31 cellular contexts compared by ENCODE assay signal in genomic region chr5:66013906-66014305, GRCh38.
"Had no signal": no experiment of that assay in that cellular context is flagged by ENCODE, and none has a peak within 500 bp of the region (broad histone marks: within the 10 kb centered on the region; RNA-seq: fewer than 3 reads in every experiment).

No MANE protein-coding gene starts in this region.

- H3K9me3 ChIP-seq: adrenal gland, body of pancreas, breast epithelium had no signal

- H3K9me3 Mint-ChIP-seq: activated CD4-positive, alpha-beta memory T cell treated with anti-CD3 and anti-CD28 coated beads for 36 hours; activated T-cell treated with anti-CD3 and anti-CD28 coated beads, Interleukin-2, amount 50 U/mL, for 72 hours; activated T-helper 17 cell treated with anti-CD3 and anti-CD28 coated beads, Interleukin-2, amount 50 U/mL, for 72 hours; T-helper 2 cell treated with Interferon-gamma antibody and Interleukin-4, amounts not matched to agents 5 μg/mL and 100 μg/mL, for 36 hours; WTC11 had no signal

- ATAC-seq: activated CD4-positive, alpha-beta T cell treated with anti-CD3 and anti-CD28 coated beads for 36 hours; activated CD4-positive, CD25-positive, alpha-beta regulatory T cell treated with anti-CD3 and anti-CD28 coated beads, Interleukin-2, amount 50 U/mL, for 24 hours; activated CD8-positive, alpha-beta memory T cell treated with anti-CD3 and anti-CD28 coated beads, Interleukin-2, amount 10 ng/mL, durations not matched to agents 7 days and 5 days; activated T-cell treated with anti-CD3 and anti-CD28 coated beads, Interleukin-2, amount 50 U/mL, for 72 hours; activated T-helper 17 cell treated with anti-CD3 and anti-CD28 coated beads, Interleukin-2, amount 50 U/mL, for 72 hours; body of pancreas; Right ventricle myocardium inferior; WTC11 had no signal

- H3K27ac ChIP-seq: adrenal gland, body of pancreas, breast epithelium, PC-9, RWPE1 had no signal

- H3K27me3 Mint-ChIP-seq: activated CD4-positive, alpha-beta memory T cell treated with anti-CD3 and anti-CD28 coated beads for 36 hours; activated CD4-positive, alpha-beta T cell treated with anti-CD3 and anti-CD28 coated beads for 36 hours; activated CD8-positive, alpha-beta memory T cell treated with anti-CD3 and anti-CD28 coated beads, Interleukin-2, amount 10 ng/mL, durations not matched to agents 7 days and 5 days; activated naive CD8-positive, alpha-beta T cell treated with anti-CD3 and anti-CD28 coated beads, Interleukin-2, amount 10 ng/mL, durations not matched to agents 7 days and 5 days; activated T-helper 17 cell treated with anti-CD3 and anti-CD28 coated beads, Interleukin-2, amount 50 U/mL, for 72 hours had no signal

- H3K4me2 ChIP-seq: PC-9 had no signal

- H3K27me3 ChIP-seq: adrenal gland, body of pancreas, breast epithelium had no signal

- H3K27ac Mint-ChIP-seq: activated CD4-positive, alpha-beta memory T cell treated with anti-CD3 and anti-CD28 coated beads for 36 hours; activated CD4-positive, alpha-beta T cell treated with anti-CD3 and anti-CD28 coated beads for 36 hours; activated CD8-positive, alpha-beta memory T cell treated with anti-CD3 and anti-CD28 coated beads, Interleukin-2, amount 10 ng/mL, durations not matched to agents 7 days and 5 days; activated naive CD8-positive, alpha-beta T cell treated with anti-CD3 and anti-CD28 coated beads, Interleukin-2, amount 10 ng/mL, durations not matched to agents 7 days and 5 days; activated T-cell treated with anti-CD3 and anti-CD28 coated beads, Interleukin-2, amount 50 U/mL, for 72 hours; activated T-helper 17 cell treated with anti-CD3 and anti-CD28 coated beads, Interleukin-2, amount 50 U/mL, for 72 hours; T-helper 2 cell treated with Interferon-gamma antibody and Interleukin-4, amounts not matched to agents 5 μg/mL and 100 μg/mL, for 36 hours; WTC11 had no signal

- H2AFZ ChIP-seq: PC-9 had no signal

- DNase-seq: activated CD4-positive, alpha-beta memory T cell treated with anti-CD3 and anti-CD28 coated beads for 36 hours; activated CD4-positive, alpha-beta T cell treated with anti-CD3 and anti-CD28 coated beads for 36 hours; activated CD4-positive, alpha-beta T cell treated with anti-CD3 and anti-CD28 coated beads, Interleukin-2, amount 50 U/mL, for 1 hour; activated CD8-positive, alpha-beta memory T cell treated with anti-CD3 and anti-CD28 coated beads, Interleukin-2, amount 10 ng/mL, durations not matched to agents 7 days and 5 days; activated CD8-positive, alpha-beta memory T cell treated with anti-CD3 and anti-CD28 coated beads, Interleukin-2, amount 50 U/mL, for 48 hours; activated effector memory CD4-positive, alpha-beta T cell treated with anti-CD3 and anti-CD28 coated beads, Interleukin-2, amount 50 U/mL, for 16 hours; activated naive CD4-positive, alpha-beta T cell; activated naive CD4-positive, alpha-beta T cell treated with anti-CD3 and anti-CD28 coated beads, Interleukin-2, amount 50 U/mL, for 16 hours; activated naive CD8-positive, alpha-beta T cell treated with anti-CD3 and anti-CD28 coated beads, Interleukin-2, amount 10 ng/mL, durations not matched to agents 7 days and 5 days; activated T-cell treated with anti-CD3 and anti-CD28 coated beads, Interleukin-2, amount 50 U/mL, for 72 hours; adrenal gland; body of pancreas; Karpas-422; KBM-7; NCI-H1105; NCI-H1417 treated with DMSO at 0.1 percent for 48 hours; NCI-H2029; NCI-H510A; NCI-H526; NCI-H748 treated with DMSO at 0.1 percent for 48 hours; NK-92 treated with Interleukin-12 subunit alpha and Interleukin-12 subunit beta, amount 100 ng/mL, for 24 hours; PC-9; SIG-M5; SW 1271 had no signal

- H3K4me1 ChIP-seq: body of pancreas, breast epithelium had no signal

- H3K36me3 ChIP-seq: adrenal gland, breast epithelium had no signal

- H3K4me3 ChIP-seq: adrenal gland, body of pancreas, breast epithelium, PC-9 had no signal

- H3K4me3 Mint-ChIP-seq: activated CD4-positive, alpha-beta memory T cell treated with anti-CD3 and anti-CD28 coated beads for 36 hours; activated CD4-positive, alpha-beta T cell treated with anti-CD3 and anti-CD28 coated beads for 36 hours; activated CD8-positive, alpha-beta memory T cell treated with anti-CD3 and anti-CD28 coated beads, Interleukin-2, amount 10 ng/mL, durations not matched to agents 7 days and 5 days; activated naive CD8-positive, alpha-beta T cell treated with anti-CD3 and anti-CD28 coated beads, Interleukin-2, amount 10 ng/mL, durations not matched to agents 7 days and 5 days; activated T-cell treated with anti-CD3 and anti-CD28 coated beads, Interleukin-2, amount 50 U/mL, for 72 hours; activated T-helper 17 cell treated with anti-CD3 and anti-CD28 coated beads, Interleukin-2, amount 50 U/mL, for 72 hours; T-helper 2 cell treated with Interferon-gamma antibody and Interleukin-4, amounts not matched to agents 5 μg/mL and 100 μg/mL, for 36 hours; WTC11 had no signal
